19 cellular contexts compared by ENCODE assay signal in genomic region chr12:92988622-92989130, GRCh38. TPM values are rescaled to one million over a fixed set of nuclear protein-coding genes. Genes with fewer than 3 reads are reported as not detected.
DNase-seq lines count a peak whose midpoint lies in the region; ATAC-seq, FAIRE-seq and TF ChIP-seq lines count a peak whose summit lies in the region.
"Had no signal": no experiment of that assay in that cellular context is flagged by ENCODE, and none has a peak within 500 bp of the region (broad histone marks: within the 10 kb centered on the region; RNA-seq: fewer than 3 reads in every experiment).

No MANE protein-coding gene starts in this region.

- RAD21 ChIA-PET in GM12878 (lab: Charles Lee; ENCODE audit: unreplicated experiment), result interaction anchor here (0.6 to 6.1 kb wide), 51 partner anchors 9 to 1113 kb away, joined by 3 to 123 read pairs (median 8); partner anchors contain the start of gene EEA1

- peak overlapping the region; percentile 94 for H3K27ac ChIP-seq in GM12878 (ENCODE audit: control insufficient read depth, insufficient read depth)
- H3K27ac ChIP-seq in psoas muscle, result peak overlapping the region; percentile 72
- H3K27ac ChIP-seq in mammary epithelial cell (ENCODE audit: insufficient read depth, low read depth, low read length), result no peak overlapping the region
- H3K27ac ChIP-seq: brain microvascular endothelial cell had no signal

- H3K4me2 ChIP-seq in GM12878 (ENCODE audit: control insufficient read depth, insufficient read depth) (peak overlapping the region; percentile 71), mammary epithelial cell (ENCODE audit: insufficient read depth, low read depth, low read length) (no peak overlapping the region)
- H3K4me2 ChIP-seq: A549 had no signal

- TF ChIP-seq CTCF in GM12878 (IDR thresholded peaks at IDR 0.05 in 2 of 3, conservative IDR thresholded peaks at IDR 0.05 in 1 of 3; ENCODE audit: control insufficient read depth in 2 of 3, extremely low read depth in 1 of 3, insufficient read depth in 1 of 3, low read depth in 3 of 3, low read length in 3 of 3) (no peak), psoas muscle (IDR thresholded peaks at IDR 0.05) (no peak), mammary epithelial cell (conservative IDR thresholded peaks at IDR 0.05 in 1 of 2, IDR thresholded peaks at IDR 0.05 in 1 of 2; ENCODE audit: extremely low read depth in 1 of 2, insufficient read depth in 1 of 2, low read depth in 1 of 2, low read length in 2 of 2) (no peak)

- dilution Hi-C loops in mammary epithelial cell (cut with HindIII; ENCODE audit: low sequenced_read_pairs), result no loop called here

- H3K27ac Mint-ChIP-seq in activated CD4-positive, alpha-beta T cell treated with anti-CD3 and anti-CD28 coated beads, Interleukin-2, amount 10 ng/mL, durations not matched to agents 24 days and 14 days, result peak overlapping the region; percentile 48

- no peaks in the 10 kb centered on the region for H3K9me3 Mint-ChIP-seq in activated CD4-positive, alpha-beta T cell treated with anti-CD3 and anti-CD28 coated beads, Interleukin-2, amount 10 ng/mL, durations not matched to agents 24 days and 14 days
- H3K9me3 Mint-ChIP-seq: activated naive CD4-positive, alpha-beta T cell treated with anti-CD3 and anti-CD28 coated beads for 36 hours; dendritic cell treated with granulocyte-macrophage colony-stimulating factor and Interleukin-4, amounts not matched to agents 40 ng/mL and 50 ng/mL, for 4 days had no signal

- in situ Hi-C loops in GM12878 (cut with MboI) (loop anchor here (5.0 kb wide), 2 partner anchors 394 to 1114 kb away; no protein-coding TSS in a partner anchor), mammary epithelial cell (cut with MboI; ENCODE audit: low sequenced_read_pairs in 2 of 2) (loop anchor here (25.0 kb wide), 1 partner anchor 1124 kb away; no protein-coding TSS in a partner anchor)

- intact Hi-C loops in activated CD4-positive, alpha-beta T cell treated with anti-CD3 and anti-CD28 coated beads, Interleukin-2, amount 10 ng/mL, durations not matched to agents 24 days and 14 days (cut with micrococcal nuclease), result loop anchor here (2.0 to 10.0 kb wide), 7 partner anchors 36 to 986 kb away; no protein-coding TSS in a partner anchor
- intact Hi-C loops in GM12878 (cut with micrococcal nuclease; ENCODE audit: unreplicated experiment), result loop anchor here (1.0 to 10.0 kb wide), 8 partner anchors 72 to 1116 kb away; no protein-coding TSS in a partner anchor
- intact Hi-C loops in psoas muscle (cut with DNase I), result loop anchor here (5.0 kb wide), 2 partner anchors 419 to 1114 kb away; no protein-coding TSS in a partner anchor
- intact Hi-C loops in mammary epithelial cell (cut with micrococcal nuclease), result loop anchor here (10.0 kb wide), 2 partner anchors 516 to 776 kb away; no protein-coding TSS in a partner anchor

- DNase-seq in activated CD4-positive, alpha-beta T cell treated with anti-CD3 and anti-CD28 coated beads, Interleukin-2, amount 10 ng/mL, durations not matched to agents 24 days and 14 days, result no peak
- DNase-seq in activated CD4-positive, alpha-beta T cell treated with anti-CD3 and anti-CD28 coated beads, Interleukin-2, amount 50 U/mL, for 1 hour, result no peak
- DNase-seq in HT-29 (ENCODE audit: low spot score) (peak; percentile 78), GM12878 (ENCODE audit: low read depth, low spot score) (no peak), psoas muscle (no peak), EL (no peak), mammary epithelial cell (no peak), NCI-H774 (lab: John Stamatoyannopoulos, UW) (no peak)
- DNase-seq: activated CD4-positive, alpha-beta T cell treated with anti-CD3 and anti-CD28 coated beads for 1 hour; activated CD8-positive, alpha-beta memory T cell treated with anti-CD3 and anti-CD28 coated beads, Interleukin-2, amount 50 U/mL, for 4 hours; brain microvascular endothelial cell; DMS153; IMR-90; NCI-H2029 treated with DMSO at 0.1 percent for 48 hours had no signal

- no peaks in the 10 kb centered on the region; the same call in 1 of the 2 replicates for H3K79me2 ChIP-seq in GM12878 (ENCODE audit: control insufficient read depth, insufficient read depth, low read length)
- no peaks in the 10 kb centered on the region for H3K79me2 ChIP-seq in mammary epithelial cell (ENCODE audit: insufficient read depth, low read length)

- POLR2A ChIA-PET in GM12878 (lab: Charles Lee), result interaction anchor here (1.0 to 5.9 kb wide), 11 partner anchors 13 to 438 kb away, joined by 4 to 39 read pairs (median 6); no protein-coding TSS in a partner anchor

- H3K36me3 Mint-ChIP-seq in activated CD4-positive, alpha-beta T cell treated with anti-CD3 and anti-CD28 coated beads, Interleukin-2, amount 10 ng/mL, durations not matched to agents 24 days and 14 days (ENCODE audit: low read depth), result no peaks in the 10 kb centered on the region

- H3K27me3 ChIP-seq in GM12878 (replicated peaks in 1 of 2; ENCODE audit: control insufficient read depth in 2 of 2, insufficient read depth in 2 of 2, low read length in 1 of 2), result no peaks in the 10 kb centered on the region
- H3K27me3 ChIP-seq in psoas muscle (ENCODE audit: insufficient read depth in 3 of 3, low read length in 2 of 3), result no peaks in the 10 kb centered on the region
- H3K27me3 ChIP-seq in mammary epithelial cell (ENCODE audit: insufficient read depth, low read length), result no peaks in the 10 kb centered on the region
- H3K27me3 ChIP-seq: brain microvascular endothelial cell, tibial artery had no signal

- no peak overlapping the region; the same call in 1 of the 2 replicates for H3K9ac ChIP-seq in GM12878 (ENCODE audit: control insufficient read depth, insufficient read depth, low read length)
- H3K9ac ChIP-seq in mammary epithelial cell (ENCODE audit: insufficient read depth, low read length), result no peak overlapping the region

- no TSS peak for BruUV-seq in GM12878 (replicated peaks; lab: Mats Ljungman, UMichigan)
- no TSS peak for BruUV-seq in mammary epithelial cell (replicated peaks; lab: Mats Ljungman, UMichigan)

- no peak overlapping the region for H3K4me3 Mint-ChIP-seq in activated CD4-positive, alpha-beta T cell treated with anti-CD3 and anti-CD28 coated beads, Interleukin-2, amount 10 ng/mL, durations not matched to agents 24 days and 14 days
- H3K4me3 Mint-ChIP-seq: activated naive CD4-positive, alpha-beta T cell treated with anti-CD3 and anti-CD28 coated beads for 36 hours had no signal

- peaks cover 22% of the 10 kb centered on the region for H3K4me1 Mint-ChIP-seq in activated CD4-positive, alpha-beta T cell treated with anti-CD3 and anti-CD28 coated beads, Interleukin-2, amount 10 ng/mL, durations not matched to agents 24 days and 14 days

- WGBS in GM12878 (ENCODE audit: insufficient coverage, insufficient replicate concordance, low lambda C conversion rate, missing lambda C conversion rate), result 0% methylated on average over 1 of the region's 1 CpG
- WGBS in psoas muscle, 3 donors, result 47 to 70% (median 55%) methylated on average over 1 of the region's 1 CpG
- WGBS in mammary epithelial cell (ENCODE audit: low coverage, missing lambda C conversion rate), result 100% methylated on average over 1 of the region's 1 CpG

- peak; percentile 8; the same call in 1 of the 3 replicates for ATAC-seq in GM12878
- ATAC-seq in psoas muscle, result no peak

- TF ChIP-seq POLR2A in GM12878 (IDR thresholded peaks at IDR 0.05; ENCODE audit: low read depth, low read length), result no peak

- CTCF ChIA-PET in GM12878 (lab: Yijun Ruan, JAX) (interaction anchor here (0.9 to 10.5 kb wide), 40 partner anchors 12 to 1113 kb away, joined by 3 to 166 read pairs (median 11); partner anchors contain the start of gene MRPL42), mammary epithelial cell (lab: Charles Lee; ENCODE audit: low non-redundant PET) (no interaction called here)

- H4K20me1 ChIP-seq in GM12878 (ENCODE audit: control insufficient read depth, insufficient read depth) (no peaks in the 10 kb centered on the region), mammary epithelial cell (ENCODE audit: insufficient read depth, low read length) (no peaks in the 10 kb centered on the region)

- peak overlapping the region; percentile 23; the same call in 1 of the 2 replicates for H3K4me3 ChIP-seq in GM12878
- H3K4me3 ChIP-seq in psoas muscle, result no peak overlapping the region
- no peak overlapping the region for H3K4me3 ChIP-seq in mammary epithelial cell (replicated peaks in 1 of 3; ENCODE audit: insufficient read depth in 1 of 3, low read depth in 2 of 3, low read length in 3 of 3)
- H3K4me3 ChIP-seq: A549, tibial artery had no signal

- H2AFZ ChIP-seq in GM12878 (ENCODE audit: control insufficient read depth, low read depth, low read length) (no peak overlapping the region; the same call in 1 of the 2 replicates), mammary epithelial cell (ENCODE audit: low read depth, low read length) (no peak overlapping the region)

- H3K4me1 ChIP-seq in GM12878 (ENCODE audit: control insufficient read depth, insufficient read depth, low read length) (peaks cover 34% of the 10 kb centered on the region), psoas muscle (peaks cover 12% of the 10 kb centered on the region), mammary epithelial cell (ENCODE audit: insufficient read depth, low read length) (peaks cover 5% of the 10 kb centered on the region)

- H3K9me3 ChIP-seq in GM12878 (replicated peaks; ENCODE audit: control insufficient read depth, insufficient read depth, low read length) (peaks cover 5% of the 10 kb centered on the region), psoas muscle (peaks cover 4% of the 10 kb centered on the region), mammary epithelial cell (replicated peaks; ENCODE audit: insufficient read depth, low read length) (no peaks in the 10 kb centered on the region)
- H3K9me3 ChIP-seq: tibial artery had no signal

- SMC1A ChIA-PET in GM12878 (lab: Charles Lee; ENCODE audit: uncharacterized antibody, unreplicated experiment), result interaction anchor here (0.6 to 18.9 kb wide), 45 partner anchors 8 to 1112 kb away, joined by 3 to 420 read pairs (median 10); partner anchors contain the start of genes EEA1 and PLEKHG7

- no peak for TF ChIP-seq RAD21 in GM12878 (IDR thresholded peaks at IDR 0.05; ENCODE audit: insufficient read depth, low read depth, low read length)

- FAIRE-seq in GM12878 (lab: Jason Lieb, UNC), result no peak
- FAIRE-seq: A549, H1 had no signal

- H3K36me3 ChIP-seq in GM12878 (ENCODE audit: control insufficient read depth in 2 of 2, insufficient read depth in 2 of 2, low read length in 1 of 2) (no peaks in the 10 kb centered on the region), psoas muscle (ENCODE audit: insufficient read depth in 1 of 2, low read depth in 1 of 2) (no peaks in the 10 kb centered on the region), mammary epithelial cell (ENCODE audit: insufficient read depth, low read length) (no peaks in the 10 kb centered on the region)
- H3K36me3 ChIP-seq: brain microvascular endothelial cell, tibial artery had no signal

- H3K27me3 Mint-ChIP-seq in activated CD4-positive, alpha-beta T cell treated with anti-CD3 and anti-CD28 coated beads, Interleukin-2, amount 10 ng/mL, durations not matched to agents 24 days and 14 days, result peaks cover 2% of the 10 kb centered on the region
- H3K27me3 Mint-ChIP-seq: dendritic cell treated with granulocyte-macrophage colony-stimulating factor and Interleukin-4, amounts not matched to agents 40 ng/mL and 50 ng/mL, for 4 days had no signal

- TF ChIP-seq EP300 in GM12878 (IDR thresholded peaks at IDR 0.05; ENCODE audit: borderline replicate concordance in 1 of 2, control insufficient read depth in 1 of 2, low read depth in 2 of 2, low read length in 2 of 2), result no peak

RNA-seq across cellular contexts. Expression of gene EEA1, which starts 59.6 kb away (rescaled TPM):
- total RNA-seq in activated CD4-positive, alpha-beta T cell treated with anti-CD3 and anti-CD28 coated beads, Interleukin-2, amount 10 ng/mL, durations not matched to agents 24 days and 14 days, result 22.2 and 23.4 TPM in 2 replicates
- total RNA-seq in HT-29 (2014; rRNA removed; shearing (Covaris generic)), result 3.2 and 3.4 TPM in 2 replicates
- 24.6 and 34.9 TPM in 2 replicates for total RNA-seq in GM12878 (2013; cell fraction: nucleolus; rRNA removed)
- total RNA-seq in GM12878 (2014; rRNA removed), result 9.3 and 10.8 TPM in 2 replicates
- 17.3 and 21.7 TPM in 2 replicates for total RNA-seq in GM12878 (2014; rRNA removed; fragmentation: Illumina TruSeq; extraction: Trizol)
- total RNA-seq in GM12878 (2021), result 26.5 and 27.7 TPM in 2 replicates
- polyA plus RNA-seq in GM12878 (2011; ENCODE audit: low read depth), result 2.3 TPM
- polyA plus RNA-seq in GM12878 (2011; rRNA removed), result 9.7 and 16.5 TPM in 2 replicates
- polyA plus RNA-seq in GM12878 (2011; cell fraction: cytosol; rRNA removed), result 2.1 and 2.2 TPM in 2 replicates
- 6.8 and 9.4 TPM in 2 replicates for polyA plus RNA-seq in GM12878 (2011; cell fraction: nucleus; rRNA removed)
- 4.1 and 7.0 TPM in 2 replicates for polyA plus RNA-seq in GM12878 (2012)
- polyA plus RNA-seq in GM12878 (2014; fragmentation: Illumina TruSeq; extraction: Trizol), result 20.0 and 23.0 TPM in 2 replicates
- 1 to 10 TPM; 5.5 to 9.5 TPM for polyA plus RNA-seq in GM12878 (2014; fragmentation: Nextera tagmentation; extraction: Ambion mirVana)
- polyA plus RNA-seq in GM12878 (2014; rRNA removed), result 4.9 and 6.9 TPM in 2 replicates
- polyA plus RNA-seq in GM12878 (2016; fragmentation: Nextera tagmentation; extraction: Ambion mirVana), result 10 to 100 TPM; 38.4 to 40.3 TPM
- polyA minus RNA-seq in GM12878 (2011; rRNA and poly(A)+ RNA removed), result 5.9 and 11.0 TPM in 2 replicates
- 11.2 and 17.9 TPM in 2 replicates for polyA minus RNA-seq in GM12878 (2011; cell fraction: cytosol; rRNA and poly(A)+ RNA removed)
- polyA minus RNA-seq in GM12878 (2011; cell fraction: nucleus; rRNA and poly(A)+ RNA removed), result 9.7 and 10.8 TPM in 2 replicates
- total RNA-seq in psoas muscle, result 10 to 100 TPM; 27.7 to 51.8 (median 37.1) TPM
- polyA plus RNA-seq in psoas muscle, result 10 to 100 TPM in 1 of 3 donors, 1 to 10 TPM in 2; 4.1 to 10.9 (median 8.3) TPM
- 10 to 100 TPM; 17.2 to 45.2 TPM for total RNA-seq in mammary epithelial cell
- 5.8 TPM for polyA plus RNA-seq in mammary epithelial cell
- 43.6 TPM for polyA minus RNA-seq in mammary epithelial cell
